Comparison of ENCODE assay signal across 1 cellular context in genomic region chrX:139224953-139225665, GRCh38.
A peak's percentile ranks its signal among the peaks of the same experiment; 100 is the strongest.
TF ChIP-seq lines count a peak whose summit lies in the region.

No MANE protein-coding gene starts in this region.

TF ChIP-seq in K562, 482 proteins besides CTCF, POLR2A, EP300 and RAD21 (continued from another document):
- TF ChIP-seq MGA (IDR thresholded peaks at IDR 0.05) (0 out of 2 replicates have a peak, but pooled peaks have one; percentile 11), BRD9 (IDR thresholded peaks at IDR 0.05; ENCODE audit: low read depth, partially characterized antibody) (no peak), CBFB (CRISPR knock-in tag; IDR thresholded peaks at IDR 0.05) (no peak)
